Comparison of ENCODE assay signal across 19 cellular contexts in genomic region chr1:175182347-175182746, GRCh38. TPM values are rescaled to one million over a fixed set of nuclear protein-coding genes. Genes with fewer than 3 reads are reported as not detected.
DNase-seq lines count a peak whose midpoint lies in the region; ATAC-seq lines count a peak whose summit lies in the region.
"Had no signal": no experiment of that assay in that cellular context is flagged by ENCODE, and none has a peak within 500 bp of the region (broad histone marks: within the 10 kb centered on the region; RNA-seq: fewer than 3 reads in every experiment).

No MANE protein-coding gene starts in this region.

- H3K36me3 ChIP-seq in CD4-positive, alpha-beta memory T cell (ENCODE audit: insufficient read depth, low read length) = peaks cover 20% of the 10 kb centered on the region
- peaks cover 76% of the 10 kb centered on the region for H3K36me3 ChIP-seq in Karpas-422 (ENCODE audit: insufficient read depth, low read length)
- H3K36me3 ChIP-seq: BE2C, MG63, SJSA1 had no signal

- no peaks in the 10 kb centered on the region for H3K9me3 ChIP-seq in CD4-positive, alpha-beta memory T cell (ENCODE audit: control insufficient read depth in 1 of 2, low read length in 2 of 2)
- no peaks in the 10 kb centered on the region for H3K9me3 ChIP-seq in Karpas-422 (ENCODE audit: low read length)
- H3K9me3 ChIP-seq: BE2C, MG63, SJSA1 had no signal

- no peak overlapping the region for H3K4me3 ChIP-seq in CD4-positive, alpha-beta memory T cell (ENCODE audit: low read length in 2 of 2)
- H3K4me3 ChIP-seq in Karpas-422 (ENCODE audit: low read length) = no peak overlapping the region
- H3K4me3 ChIP-seq: GM23338, MG63, PC-9, SJSA1 had no signal

- H3K4me2 ChIP-seq in Karpas-422 (ENCODE audit: low read depth, low read length, poor library complexity, severe bottlenecking) = no peak overlapping the region
- H3K4me2 ChIP-seq: GM23338, KMS-11, PC-9 had no signal

- H3K4me3 Mint-ChIP-seq in CD4-positive, alpha-beta memory T cell = peak overlapping the region in 2 of 8 donors; percentile 21 to 58
- no peak overlapping the region for H3K4me3 Mint-ChIP-seq in activated T-helper 1 cell treated with anti-CD3 and anti-CD28 coated beads, Interleukin-12 subunit alpha, Interleukin-12 subunit beta, Interleukin-2, Interleukin-4 antibody, amounts not matched to agents 30 ng/mL and 10 ng/mL and 1 ng/mL, durations not matched to agents 14 hours and 24 hours and 36 hours
- H3K4me3 Mint-ChIP-seq in naive thymus-derived CD8-positive, alpha-beta T cell = peak overlapping the region in 6 of 10 donors; percentile 16 to 56 (median 40)
- H3K4me3 Mint-ChIP-seq: GM23338 had no signal

- peaks cover 69 to 97% (median 88%) of the 10 kb centered on the region in 4 donors for H3K4me1 Mint-ChIP-seq in CD4-positive, alpha-beta memory T cell
- H3K4me1 Mint-ChIP-seq in activated T-helper 1 cell treated with anti-CD3 and anti-CD28 coated beads, Interleukin-12 subunit alpha, Interleukin-12 subunit beta, Interleukin-2, Interleukin-4 antibody, amounts not matched to agents 30 ng/mL and 10 ng/mL and 1 ng/mL, durations not matched to agents 14 hours and 24 hours and 36 hours (ENCODE audit: low read depth) = peaks cover 92% of the 10 kb centered on the region
- peaks cover 46 to 96% (median 94%) of the 10 kb centered on the region in 4 donors for H3K4me1 Mint-ChIP-seq in naive thymus-derived CD8-positive, alpha-beta T cell

- H4K20me1 ChIP-seq in Karpas-422 (ENCODE audit: insufficient read depth, low read depth, low read length) = peaks cover 61% of the 10 kb centered on the region

- intact Hi-C loops in CD4-positive, alpha-beta memory T cell (cut with micrococcal nuclease) = no loop called here
- intact Hi-C loops in activated T-helper 1 cell treated with anti-CD3 and anti-CD28 coated beads, Interleukin-12 subunit alpha, Interleukin-12 subunit beta, Interleukin-2, Interleukin-4 antibody, amounts not matched to agents 30 ng/mL and 10 ng/mL and 1 ng/mL, durations not matched to agents 14 hours and 24 hours and 36 hours (cut with micrococcal nuclease) = no loop called here

- no peaks in the 10 kb centered on the region for H3K27me3 ChIP-seq in CD4-positive, alpha-beta memory T cell (ENCODE audit: insufficient read depth, low read length)
- no peaks in the 10 kb centered on the region for H3K27me3 ChIP-seq in Karpas-422 (ENCODE audit: low read length)
- H3K27me3 ChIP-seq: MG63, SJSA1 had no signal

- H3K9me3 Mint-ChIP-seq in CD4-positive, alpha-beta memory T cell = peaks cover 0 to 3% (median 0%) of the 10 kb centered on the region in 8 donors
- H3K9me3 Mint-ChIP-seq in activated T-helper 1 cell treated with anti-CD3 and anti-CD28 coated beads, Interleukin-12 subunit alpha, Interleukin-12 subunit beta, Interleukin-2, Interleukin-4 antibody, amounts not matched to agents 30 ng/mL and 10 ng/mL and 1 ng/mL, durations not matched to agents 14 hours and 24 hours and 36 hours = no peaks in the 10 kb centered on the region
- no peaks in the 10 kb centered on the region for H3K9me3 Mint-ChIP-seq in naive thymus-derived CD8-positive, alpha-beta T cell
- H3K9me3 Mint-ChIP-seq: GM23338 had no signal

- peaks cover 90% of the 10 kb centered on the region for H3K4me1 ChIP-seq in CD4-positive, alpha-beta memory T cell (ENCODE audit: insufficient read depth, low read length)
- H3K4me1 ChIP-seq in Karpas-422 (ENCODE audit: low read length) = peaks cover 100% of the 10 kb centered on the region
- H3K4me1 ChIP-seq: BE2C had no signal

- no peaks in the 10 kb centered on the region for H3K9me2 ChIP-seq in Karpas-422 (replicated peaks; ENCODE audit: insufficient read depth, low read length)

- peaks cover 66 to 78% of the 10 kb centered on the region in 2 donors for H3K36me3 Mint-ChIP-seq in CD4-positive, alpha-beta memory T cell
- H3K36me3 Mint-ChIP-seq in activated T-helper 1 cell treated with anti-CD3 and anti-CD28 coated beads, Interleukin-12 subunit alpha, Interleukin-12 subunit beta, Interleukin-2, Interleukin-4 antibody, amounts not matched to agents 30 ng/mL and 10 ng/mL and 1 ng/mL, durations not matched to agents 14 hours and 24 hours and 36 hours (ENCODE audit: low read depth) = peaks cover 69% of the 10 kb centered on the region
- peaks cover 10 to 62% (median 30%) of the 10 kb centered on the region in 3 donors for H3K36me3 Mint-ChIP-seq in naive thymus-derived CD8-positive, alpha-beta T cell

- no peak for DNase-seq in CD4-positive, alpha-beta memory T cell
- DNase-seq in Karpas-422 (no peak), DMS 273 (lab: John Stamatoyannopoulos, UW; ENCODE audit: unreplicated experiment) (no peak)
- no peak for DNase-seq in activated T-helper 1 cell treated with anti-CD3 and anti-CD28 coated beads, Interleukin-12 subunit alpha, Interleukin-12 subunit beta, Interleukin-2, Interleukin-4 antibody, amounts not matched to agents 30 ng/mL and 10 ng/mL and 1 ng/mL, durations not matched to agents 14 hours and 24 hours and 36 hours (ENCODE audit: low spot score)
- DNase-seq in naive thymus-derived CD8-positive, alpha-beta T cell = no peak
- DNase-seq: ACHN, BE2C, DND-41, MG63, NCI-H1092, NCI-H2081 treated with DMSO at 0.1 percent for 48 hours, NCI-H510A, NCI-H82, PC-9 had no signal

- no peak overlapping the region for H3K27ac ChIP-seq in CD4-positive, alpha-beta memory T cell (ENCODE audit: low read depth, low read length)
- peak overlapping the region; percentile 29; the same call in 1 of the 2 replicates for H3K27ac ChIP-seq in Karpas-422 (ENCODE audit: low read length)
- H3K27ac ChIP-seq: KMS-11, PC-9, SJSA1 had no signal

- H3K27ac Mint-ChIP-seq in CD4-positive, alpha-beta memory T cell = peak overlapping the region in 4 of 7 donors; percentile 57 to 85 (median 70)
- peak overlapping the region; percentile 63 for H3K27ac Mint-ChIP-seq in activated T-helper 1 cell treated with anti-CD3 and anti-CD28 coated beads, Interleukin-12 subunit alpha, Interleukin-12 subunit beta, Interleukin-2, Interleukin-4 antibody, amounts not matched to agents 30 ng/mL and 10 ng/mL and 1 ng/mL, durations not matched to agents 14 hours and 24 hours and 36 hours
- peak overlapping the region in 7 of 10 donors; percentile 21 to 79 (median 56) for H3K27ac Mint-ChIP-seq in naive thymus-derived CD8-positive, alpha-beta T cell
- H3K27ac Mint-ChIP-seq: GM23338 had no signal

- H3K79me2 ChIP-seq in Karpas-422 (ENCODE audit: low read length) = peaks cover 100% of the 10 kb centered on the region

- no peaks in the 10 kb centered on the region for H3K27me3 Mint-ChIP-seq in CD4-positive, alpha-beta memory T cell
- no peaks in the 10 kb centered on the region for H3K27me3 Mint-ChIP-seq in activated T-helper 1 cell treated with anti-CD3 and anti-CD28 coated beads, Interleukin-12 subunit alpha, Interleukin-12 subunit beta, Interleukin-2, Interleukin-4 antibody, amounts not matched to agents 30 ng/mL and 10 ng/mL and 1 ng/mL, durations not matched to agents 14 hours and 24 hours and 36 hours (ENCODE audit: insufficient read depth)
- H3K27me3 Mint-ChIP-seq in naive thymus-derived CD8-positive, alpha-beta T cell = no peaks in the 10 kb centered on the region

- H3K9ac ChIP-seq in Karpas-422 (ENCODE audit: low read length) = no peak overlapping the region
- H3K9ac ChIP-seq: KMS-11 had no signal

- CTCF ChIA-PET in CD4-positive, alpha-beta memory T cell (lab: Charles Lee; ENCODE audit: partially characterized antibody) = interaction anchor here (1.1 to 1.9 kb wide), 5 partner anchors 9 to 136 kb away, joined by 3 to 7 read pairs (median 5); no protein-coding TSS in a partner anchor

- ATAC-seq in naive thymus-derived CD8-positive, alpha-beta T cell = no peak
- ATAC-seq in GM21786 (IDR thresholded peaks at IDR 0.05; ENCODE audit: unreplicated experiment) (no peak), GM21825 (IDR thresholded peaks at IDR 0.05; ENCODE audit: unreplicated experiment) (no peak)
- ATAC-seq: GM23338 had no signal

- POLR2A ChIA-PET in CD4-positive, alpha-beta memory T cell (lab: Charles Lee; ENCODE audit: partially characterized antibody) = interaction anchor here (1.1 kb wide), 1 partner anchor 27 kb away, joined by 3 read pairs; no protein-coding TSS in a partner anchor
- POLR2A ChIA-PET in naive thymus-derived CD8-positive, alpha-beta T cell (lab: Charles Lee) = interaction anchor here (1.0 kb wide), 1 partner anchor 9 kb away, joined by 4 read pairs; no protein-coding TSS in a partner anchor

- H2AFZ ChIP-seq in Karpas-422 (ENCODE audit: low read length) = no peak overlapping the region
- H2AFZ ChIP-seq: GM23338, PC-9 had no signal

RNA-seq across cellular contexts. Expression of gene KIAA0040, which starts 10.2 kb away (rescaled TPM):
- total RNA-seq in CD4-positive, alpha-beta memory T cell = 10 to 100 TPM; 28.7 to 33.6 TPM
- 10 to 100 TPM; 36.2 to 53.8 TPM for polyA plus RNA-seq in CD4-positive, alpha-beta memory T cell
- 48.5 and 86.6 TPM in 2 replicates for total RNA-seq in Karpas-422 (2014; rRNA removed; shearing (Covaris generic); ENCODE audit: low replicate concordance)
- 43.8 and 45.6 TPM in 2 replicates for total RNA-seq in activated T-helper 1 cell treated with anti-CD3 and anti-CD28 coated beads, Interleukin-12 subunit alpha, Interleukin-12 subunit beta, Interleukin-2, Interleukin-4 antibody, amounts not matched to agents 30 ng/mL and 10 ng/mL and 1 ng/mL, durations not matched to agents 14 hours and 24 hours and 36 hours
- total RNA-seq in naive thymus-derived CD8-positive, alpha-beta T cell = 10 to 100 TPM; 25.1 to 25.7 TPM
- 10 to 100 TPM; 26.0 to 32.5 (median 28.9) TPM for polyA plus RNA-seq in naive thymus-derived CD8-positive, alpha-beta T cell
